ENCODE assay signal across 1 cellular context in the genomic region with DNA sequence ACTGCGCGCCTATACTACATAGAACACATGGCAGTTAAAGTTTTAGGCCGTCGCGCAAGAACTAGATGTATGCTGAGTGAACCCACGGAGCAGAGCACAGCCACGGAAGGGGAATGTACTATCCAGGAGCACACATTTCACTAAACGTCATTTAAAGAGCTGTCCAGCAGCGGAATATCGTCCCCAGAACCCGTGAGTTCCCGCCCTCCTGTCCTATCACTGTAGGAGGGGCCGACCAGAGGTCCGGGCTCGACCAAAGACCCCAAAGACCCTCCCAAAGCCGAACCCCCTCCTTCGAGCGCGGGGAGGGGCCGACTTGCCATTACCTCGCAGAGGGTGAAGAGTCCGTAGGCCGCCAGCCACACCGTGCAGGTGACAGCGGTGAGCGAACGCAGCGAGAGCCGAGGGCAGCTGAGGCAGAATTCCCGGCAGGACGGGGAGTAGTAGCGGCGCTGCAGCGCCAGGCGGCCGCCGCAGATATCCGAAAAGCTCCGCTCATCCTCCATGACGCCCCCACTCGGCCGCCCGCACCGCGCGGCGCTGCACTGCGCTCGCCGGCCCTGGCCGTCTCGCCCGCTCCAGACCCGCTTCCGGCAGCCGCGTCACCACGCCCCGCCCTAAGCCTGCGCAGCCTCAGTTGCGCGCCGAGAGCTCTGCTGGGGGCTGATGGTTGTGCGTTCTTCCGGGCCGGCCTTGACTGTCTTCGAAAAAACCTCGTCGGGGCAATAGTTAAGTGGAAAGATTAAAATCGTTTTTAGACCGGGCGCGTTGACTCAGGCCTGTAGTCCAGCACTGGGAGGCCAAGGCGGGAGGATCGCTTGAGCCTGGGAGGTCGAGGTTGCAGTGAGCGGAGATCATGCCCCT.
TF ChIP-seq lines count a peak whose summit lies in the region.

A gene with protein sequence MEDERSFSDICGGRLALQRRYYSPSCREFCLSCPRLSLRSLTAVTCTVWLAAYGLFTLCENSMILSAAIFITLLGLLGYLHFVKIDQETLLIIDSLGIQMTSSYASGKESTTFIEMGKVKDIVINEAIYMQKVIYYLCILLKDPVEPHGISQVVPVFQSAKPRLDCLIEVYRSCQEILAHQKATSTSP (minus strand): TSS at position 571 of the 864 bp plus-strand sequence. CDS start 65 bp downstream, at position 506.

TF ChIP-seq in HepG2, 621 proteins besides CTCF, POLR2A, EP300 and RAD21 (continued from another document and continues in another):
- TF ChIP-seq, protein P1, sequence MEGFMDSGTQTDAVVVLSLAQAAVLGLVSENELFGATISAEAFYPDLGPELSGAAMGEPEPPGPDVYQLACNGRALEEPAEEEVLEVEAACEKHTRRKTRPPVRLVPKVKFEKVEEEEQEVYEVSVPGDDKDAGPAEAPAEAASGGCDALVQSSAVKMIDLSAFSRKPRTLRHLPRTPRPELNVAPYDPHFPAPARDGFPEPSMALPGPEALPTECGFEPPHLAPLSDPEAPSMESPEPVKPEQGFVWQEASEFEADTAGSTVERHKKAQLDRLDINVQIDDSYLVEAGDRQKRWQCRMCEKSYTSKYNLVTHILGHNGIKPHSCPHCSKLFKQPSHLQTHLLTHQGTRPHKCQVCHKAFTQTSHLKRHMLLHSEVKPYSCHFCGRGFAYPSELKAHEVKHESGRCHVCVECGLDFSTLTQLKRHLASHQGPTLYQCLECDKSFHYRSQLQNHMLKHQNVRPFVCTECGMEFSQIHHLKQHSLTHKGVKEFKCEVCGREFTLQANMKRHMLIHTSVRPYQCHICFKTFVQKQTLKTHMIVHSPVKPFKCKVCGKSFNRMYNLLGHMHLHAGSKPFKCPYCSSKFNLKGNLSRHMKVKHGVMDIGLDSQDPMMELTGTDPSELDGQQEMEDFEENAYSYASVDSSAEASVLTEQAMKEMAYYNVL (CRISPR knock-in tag; IDR thresholded peaks at IDR 0.05; ENCODE audit: borderline replicate concordance), result 0 out of 2 replicates have a peak, but pooled peaks have one; percentile 33
- TF ChIP-seq, protein P2, sequence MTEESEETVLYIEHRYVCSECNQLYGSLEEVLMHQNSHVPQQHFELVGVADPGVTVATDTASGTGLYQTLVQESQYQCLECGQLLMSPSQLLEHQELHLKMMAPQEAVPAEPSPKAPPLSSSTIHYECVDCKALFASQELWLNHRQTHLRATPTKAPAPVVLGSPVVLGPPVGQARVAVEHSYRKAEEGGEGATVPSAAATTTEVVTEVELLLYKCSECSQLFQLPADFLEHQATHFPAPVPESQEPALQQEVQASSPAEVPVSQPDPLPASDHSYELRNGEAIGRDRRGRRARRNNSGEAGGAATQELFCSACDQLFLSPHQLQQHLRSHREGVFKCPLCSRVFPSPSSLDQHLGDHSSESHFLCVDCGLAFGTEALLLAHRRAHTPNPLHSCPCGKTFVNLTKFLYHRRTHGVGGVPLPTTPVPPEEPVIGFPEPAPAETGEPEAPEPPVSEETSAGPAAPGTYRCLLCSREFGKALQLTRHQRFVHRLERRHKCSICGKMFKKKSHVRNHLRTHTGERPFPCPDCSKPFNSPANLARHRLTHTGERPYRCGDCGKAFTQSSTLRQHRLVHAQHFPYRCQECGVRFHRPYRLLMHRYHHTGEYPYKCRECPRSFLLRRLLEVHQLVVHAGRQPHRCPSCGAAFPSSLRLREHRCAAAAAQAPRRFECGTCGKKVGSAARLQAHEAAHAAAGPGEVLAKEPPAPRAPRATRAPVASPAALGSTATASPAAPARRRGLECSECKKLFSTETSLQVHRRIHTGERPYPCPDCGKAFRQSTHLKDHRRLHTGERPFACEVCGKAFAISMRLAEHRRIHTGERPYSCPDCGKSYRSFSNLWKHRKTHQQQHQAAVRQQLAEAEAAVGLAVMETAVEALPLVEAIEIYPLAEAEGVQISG (CRISPR knock-in tag; IDR thresholded peaks at IDR 0.05), result peak; percentile 91
- TF ChIP-seq POGZ (CRISPR knock-in tag; IDR thresholded peaks at IDR 0.05) (peak; percentile 91), ZFP36 (IDR thresholded peaks at IDR 0.05; ENCODE audit: borderline replicate concordance, low read depth, low read length, partially characterized antibody) (no peak), GABPB1 (CRISPR knock-in tag; IDR thresholded peaks at IDR 0.05) (peak; percentile 94), ZNF773 (CRISPR knock-in tag; IDR thresholded peaks at IDR 0.05; ENCODE audit: borderline replicate concordance) (no peak), ZFP37 (CRISPR knock-in tag; IDR thresholded peaks at IDR 0.05; ENCODE audit: borderline replicate concordance) (no peak), TBL1XR1 (IDR thresholded peaks at IDR 0.05; ENCODE audit: borderline replicate concordance, low read length, partially characterized antibody) (no peak), RFX1 (IDR thresholded peaks at IDR 0.05) (no peak), PHB2 (IDR thresholded peaks at IDR 0.05; ENCODE audit: partially characterized antibody) (no peak), MIER2 (CRISPR knock-in tag; IDR thresholded peaks at IDR 0.05) (no peak), KDM4B (CRISPR knock-in tag; IDR thresholded peaks at IDR 0.05) (no peak), NCOA1 (CRISPR knock-in tag; IDR thresholded peaks at IDR 0.05) (no peak; the same call in 1 of the 2 replicates), FOXA1 (IDR thresholded peaks at IDR 0.05) (no peak), FOXA1 (CRISPR knock-in tag; IDR thresholded peaks at IDR 0.05) (no peak), KIAA2018 (CRISPR knock-in tag; IDR thresholded peaks at IDR 0.05; ENCODE audit: borderline replicate concordance) (no peak), SIN3B (IDR thresholded peaks at IDR 0.05; ENCODE audit: low read length) (no peak), ZNF205 (CRISPR knock-in tag; IDR thresholded peaks at IDR 0.05) (no peak), ATF1 (CRISPR knock-in tag; IDR thresholded peaks at IDR 0.05) (no peak; the same call in 1 of the 2 replicates), ZNF251 (CRISPR knock-in tag; IDR thresholded peaks at IDR 0.05) (no peak), PCBP2 (optimal IDR thresholded peaks at IDR 0.05; ENCODE audit: low read depth, low read length, poor library complexity, severe bottlenecking) (no peak), NR2F6 (IDR thresholded peaks at IDR 0.05) (no peak), NR2F6 (CRISPR knock-in tag; IDR thresholded peaks at IDR 0.05) (no peak), HDAC1 (CRISPR knock-in tag; IDR thresholded peaks at IDR 0.05) (peak; percentile 84), NFE2L2 (IDR thresholded peaks at IDR 0.05; ENCODE audit: low read length) (no peak), ZBTB14 (CRISPR knock-in tag; IDR thresholded peaks at IDR 0.05) (no peak), ZNF235 (CRISPR knock-in tag; IDR thresholded peaks at IDR 0.05; ENCODE audit: borderline replicate concordance) (no peak; the same call in none of the 2 replicates), MIXL1 (CRISPR knock-in tag; IDR thresholded peaks at IDR 0.05) (0 out of 2 replicates have a peak, but pooled peaks have one; percentile 41), ZNF891 (CRISPR knock-in tag; IDR thresholded peaks at IDR 0.05) (peak; percentile 36)
- TF ChIP-seq, protein P3, sequence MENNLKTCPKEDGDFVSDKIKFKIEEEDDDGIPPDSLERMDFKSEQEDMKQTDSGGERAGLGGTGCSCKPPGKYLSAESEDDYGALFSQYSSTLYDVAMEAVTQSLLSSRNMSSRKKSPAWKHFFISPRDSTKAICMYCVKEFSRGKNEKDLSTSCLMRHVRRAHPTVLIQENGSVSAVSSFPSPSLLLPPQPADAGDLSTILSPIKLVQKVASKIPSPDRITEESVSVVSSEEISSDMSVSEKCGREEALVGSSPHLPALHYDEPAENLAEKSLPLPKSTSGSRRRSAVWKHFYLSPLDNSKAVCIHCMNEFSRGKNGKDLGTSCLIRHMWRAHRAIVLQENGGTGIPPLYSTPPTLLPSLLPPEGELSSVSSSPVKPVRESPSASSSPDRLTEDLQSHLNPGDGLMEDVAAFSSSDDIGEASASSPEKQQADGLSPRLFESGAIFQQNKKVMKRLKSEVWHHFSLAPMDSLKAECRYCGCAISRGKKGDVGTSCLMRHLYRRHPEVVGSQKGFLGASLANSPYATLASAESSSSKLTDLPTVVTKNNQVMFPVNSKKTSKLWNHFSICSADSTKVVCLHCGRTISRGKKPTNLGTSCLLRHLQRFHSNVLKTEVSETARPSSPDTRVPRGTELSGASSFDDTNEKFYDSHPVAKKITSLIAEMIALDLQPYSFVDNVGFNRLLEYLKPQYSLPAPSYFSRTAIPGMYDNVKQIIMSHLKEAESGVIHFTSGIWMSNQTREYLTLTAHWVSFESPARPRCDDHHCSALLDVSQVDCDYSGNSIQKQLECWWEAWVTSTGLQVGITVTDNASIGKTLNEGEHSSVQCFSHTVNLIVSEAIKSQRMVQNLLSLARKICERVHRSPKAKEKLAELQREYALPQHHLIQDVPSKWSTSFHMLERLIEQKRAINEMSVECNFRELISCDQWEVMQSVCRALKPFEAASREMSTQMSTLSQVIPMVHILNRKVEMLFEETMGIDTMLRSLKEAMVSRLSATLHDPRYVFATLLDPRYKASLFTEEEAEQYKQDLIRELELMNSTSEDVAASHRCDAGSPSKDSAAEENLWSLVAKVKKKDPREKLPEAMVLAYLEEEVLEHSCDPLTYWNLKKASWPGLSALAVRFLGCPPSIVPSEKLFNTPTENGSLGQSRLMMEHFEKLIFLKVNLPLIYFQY (CRISPR knock-in tag; IDR thresholded peaks at IDR 0.05; ENCODE audit: borderline replicate concordance), result no peak
- TF ChIP-seq, protein P4, sequence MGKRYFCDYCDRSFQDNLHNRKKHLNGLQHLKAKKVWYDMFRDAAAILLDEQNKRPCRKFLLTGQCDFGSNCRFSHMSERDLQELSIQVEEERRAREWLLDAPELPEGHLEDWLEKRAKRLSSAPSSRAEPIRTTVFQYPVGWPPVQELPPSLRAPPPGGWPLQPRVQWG (CRISPR knock-in tag; IDR thresholded peaks at IDR 0.05; ENCODE audit: borderline replicate concordance, low read depth), result no peak
- TF ChIP-seq, protein P5, sequence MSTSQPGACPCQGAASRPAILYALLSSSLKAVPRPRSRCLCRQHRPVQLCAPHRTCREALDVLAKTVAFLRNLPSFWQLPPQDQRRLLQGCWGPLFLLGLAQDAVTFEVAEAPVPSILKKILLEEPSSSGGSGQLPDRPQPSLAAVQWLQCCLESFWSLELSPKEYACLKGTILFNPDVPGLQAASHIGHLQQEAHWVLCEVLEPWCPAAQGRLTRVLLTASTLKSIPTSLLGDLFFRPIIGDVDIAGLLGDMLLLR (CRISPR knock-in tag; IDR thresholded peaks at IDR 0.05), result no peak
- TF ChIP-seq, protein P6, sequence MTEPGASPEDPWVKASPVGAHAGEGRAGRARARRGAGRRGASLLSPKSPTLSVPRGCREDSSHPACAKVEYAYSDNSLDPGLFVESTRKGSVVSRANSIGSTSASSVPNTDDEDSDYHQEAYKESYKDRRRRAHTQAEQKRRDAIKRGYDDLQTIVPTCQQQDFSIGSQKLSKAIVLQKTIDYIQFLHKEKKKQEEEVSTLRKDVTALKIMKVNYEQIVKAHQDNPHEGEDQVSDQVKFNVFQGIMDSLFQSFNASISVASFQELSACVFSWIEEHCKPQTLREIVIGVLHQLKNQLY (CRISPR knock-in tag; IDR thresholded peaks at IDR 0.05), result no peak
- TF ChIP-seq, protein P7, sequence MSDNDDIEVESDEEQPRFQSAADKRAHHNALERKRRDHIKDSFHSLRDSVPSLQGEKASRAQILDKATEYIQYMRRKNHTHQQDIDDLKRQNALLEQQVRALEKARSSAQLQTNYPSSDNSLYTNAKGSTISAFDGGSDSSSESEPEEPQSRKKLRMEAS (IDR thresholded peaks at IDR 0.05), result peak; percentile 71
